27 cellular contexts compared by ENCODE assay signal in the genomic region with DNA sequence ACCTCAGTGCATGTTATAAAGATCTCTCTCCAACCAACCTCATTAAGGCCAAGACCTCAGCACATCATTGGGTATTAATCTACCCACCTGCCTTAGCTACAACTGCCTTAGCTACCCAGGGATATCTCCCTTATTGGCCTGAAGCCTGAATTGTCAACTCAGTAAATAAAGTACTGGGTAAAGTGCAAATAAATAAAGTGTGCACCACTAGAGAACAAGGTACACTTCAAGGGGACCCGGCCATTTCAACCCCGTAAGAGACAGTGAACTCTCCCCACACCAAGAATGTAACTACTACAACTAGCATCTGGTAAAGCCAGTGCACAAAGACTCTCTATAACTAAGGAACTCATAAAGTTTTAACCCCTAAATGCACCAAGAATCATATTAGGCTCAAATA.
DNase-seq lines count a peak whose midpoint lies in the region; ATAC-seq, FAIRE-seq and TF ChIP-seq lines count a peak whose summit lies in the region.
"Had no signal": no experiment of that assay in that cellular context is flagged by ENCODE, and none has a peak within 500 bp of the region (broad histone marks: within the 10 kb centered on the region; RNA-seq: fewer than 3 reads in every experiment).

No MANE protein-coding gene starts in this region.

- FAIRE-seq in A549 (lab: Jason Lieb, UNC) (peak; percentile 70), astrocyte (lab: Jason Lieb, UNC) (peak; percentile 80)
- FAIRE-seq: A204.1, GM12878, GM12892, GM18507 had no signal

- H3K4me2 ChIP-seq in A549 (no peak overlapping the region), astrocyte (ENCODE audit: low read length) (no peak overlapping the region)
- H3K4me2 ChIP-seq: BLaER1 had no signal

- TF ChIP-seq RAD21 in A549 (conservative IDR thresholded peaks at IDR 0.05 in 1 of 2, IDR thresholded peaks at IDR 0.05 in 1 of 2): no peak

- no peaks in the 10 kb centered on the region for H3K4me1 ChIP-seq in A549
- H3K4me1 ChIP-seq in astrocyte (ENCODE audit: insufficient read depth, low read length): no peaks in the 10 kb centered on the region
- H3K4me1 ChIP-seq in right lobe of liver: no peaks in the 10 kb centered on the region
- H3K4me1 ChIP-seq: BE2C, BLaER1 had no signal

- TF ChIP-seq EP300 in A549 (IDR thresholded peaks at IDR 0.05): no peak

- H2AFZ ChIP-seq in astrocyte (ENCODE audit: low read depth, low read length): no peak overlapping the region

- no peak overlapping the region for H3K4me3 Mint-ChIP-seq in astrocyte (ENCODE audit: unreplicated experiment)
- H3K4me3 Mint-ChIP-seq: CD14-positive monocyte; CD4-positive, alpha-beta memory T cell; CD4-positive, CD25-positive, alpha-beta regulatory T cell; CD8-positive, alpha-beta memory T cell had no signal

- no peak overlapping the region for H3K27ac ChIP-seq in A549
- no peak overlapping the region for H3K27ac ChIP-seq in astrocyte (ENCODE audit: low read depth, low read length)
- H3K27ac ChIP-seq in right lobe of liver: no peak overlapping the region
- H3K27ac ChIP-seq: BLaER1 had no signal

- intact Hi-C loops in right lobe of liver (cut with DNase I): no loop called here

- POLR2A ChIA-PET in A549 (lab: Yijun Ruan, JAX): no interaction called here

- H3K79me2 ChIP-seq in astrocyte (ENCODE audit: insufficient read depth, low read length): no peaks in the 10 kb centered on the region

- no peaks in the 10 kb centered on the region for H4K20me1 ChIP-seq in astrocyte (ENCODE audit: insufficient read depth, low read length)
- H4K20me1 ChIP-seq: BLaER1 had no signal

- H3K36me3 Mint-ChIP-seq in astrocyte (ENCODE audit: low read depth, unreplicated experiment): no peaks in the 10 kb centered on the region
- H3K36me3 Mint-ChIP-seq: CD14-positive monocyte; CD4-positive, alpha-beta memory T cell; CD4-positive, CD25-positive, alpha-beta regulatory T cell; CD8-positive, alpha-beta memory T cell had no signal

- H3K27me3 ChIP-seq in astrocyte (ENCODE audit: insufficient read depth, low read length) (no peaks in the 10 kb centered on the region), right lobe of liver (no peaks in the 10 kb centered on the region)
- H3K27me3 ChIP-seq: BE2C had no signal

- H3K4me1 Mint-ChIP-seq in astrocyte (ENCODE audit: low read depth, unreplicated experiment): no peaks in the 10 kb centered on the region
- H3K4me1 Mint-ChIP-seq: CD14-positive monocyte; CD4-positive, alpha-beta memory T cell; CD4-positive, CD25-positive, alpha-beta regulatory T cell; CD8-positive, alpha-beta memory T cell had no signal

- H3K27me3 Mint-ChIP-seq in astrocyte (ENCODE audit: low read depth, unreplicated experiment): no peaks in the 10 kb centered on the region
- H3K27me3 Mint-ChIP-seq: CD4-positive, alpha-beta memory T cell; CD4-positive, CD25-positive, alpha-beta regulatory T cell; CD8-positive, alpha-beta memory T cell had no signal

- CTCF ChIA-PET in A549 (lab: Yijun Ruan, JAX): no interaction called here

- DNase-seq in A549 (ENCODE audit: low read depth in 1 of 2, low spot score in 1 of 2) (no peak), DMS53 (lab: John Stamatoyannopoulos, UW) (peak; percentile 37), astrocyte (ENCODE audit: low read depth) (no peak), right lobe of liver (no peak), NCI-H748 (lab: John Stamatoyannopoulos, UW; ENCODE audit: unreplicated experiment) (no peak), NCI-H1694 treated with DMSO at 0.1 percent for 48 hours (lab: John Stamatoyannopoulos, UW) (no peak)
- DNase-seq: 8988T; AML-193; BE2C; C1 segment of cervical spinal cord; CD4-positive, alpha-beta memory T cell; CD4-positive, CD25-positive, alpha-beta regulatory T cell; CD8-positive, alpha-beta memory T cell; COR-L47; DMS 273 treated with DMSO at 0.1 percent for 48 hours; DMS153; DMS79; DND-41; EL; GDM1 had no signal

- TF ChIP-seq POLR2A in A549 (IDR thresholded peaks at IDR 0.05; ENCODE audit: low read length): no peak
- no peak for TF ChIP-seq POLR2A in right lobe of liver (IDR thresholded peaks at IDR 0.05)

- no peak for ATAC-seq in A549
- peak; percentile 42 to 76 (median 71) for ATAC-seq in right lobe of liver
- ATAC-seq in GM19328 (IDR thresholded peaks at IDR 0.05; ENCODE audit: unreplicated experiment): no peak
- ATAC-seq: GM12878 had no signal

- H3K9ac ChIP-seq in astrocyte (ENCODE audit: low read length): no peak overlapping the region
- H3K9ac ChIP-seq: BLaER1 had no signal

- H3K9me3 ChIP-seq in A549 (no peaks in the 10 kb centered on the region), astrocyte (ENCODE audit: insufficient read depth, low read depth, low read length) (no peaks in the 10 kb centered on the region), right lobe of liver (no peaks in the 10 kb centered on the region)
- H3K9me3 ChIP-seq: BE2C had no signal

- no peak for TF ChIP-seq CTCF in A549 (IDR thresholded peaks at IDR 0.05)
- no peak for TF ChIP-seq CTCF in astrocyte (IDR thresholded peaks at IDR 0.05; ENCODE audit: insufficient read depth, low read depth, low read length)
- no peak for TF ChIP-seq CTCF in right lobe of liver (IDR thresholded peaks at IDR 0.05)

- H3K36me3 ChIP-seq in astrocyte (ENCODE audit: insufficient read depth, low read length) (no peaks in the 10 kb centered on the region), right lobe of liver (no peaks in the 10 kb centered on the region)
- H3K36me3 ChIP-seq: BE2C, BLaER1 had no signal

- no peak overlapping the region for H3K4me3 ChIP-seq in A549
- no peak overlapping the region for H3K4me3 ChIP-seq in astrocyte (ENCODE audit: insufficient read depth, low read depth, low read length)
- no peak overlapping the region for H3K4me3 ChIP-seq in right lobe of liver
- H3K4me3 ChIP-seq: BLaER1, GM12878 had no signal

- H3K27ac Mint-ChIP-seq in astrocyte (ENCODE audit: unreplicated experiment): no peak overlapping the region
- H3K27ac Mint-ChIP-seq: CD14-positive monocyte; CD4-positive, alpha-beta memory T cell; CD4-positive, CD25-positive, alpha-beta regulatory T cell; CD8-positive, alpha-beta memory T cell had no signal

- H3K9me3 Mint-ChIP-seq in astrocyte (ENCODE audit: unreplicated experiment): no peaks in the 10 kb centered on the region

- 0% methylated on average over 2 of the region's 2 CpGs for WGBS in A549 (ENCODE audit: missing lambda C conversion rate)
- 30% methylated on average over 2 of the region's 2 CpGs for WGBS in right lobe of liver (ENCODE audit: insufficient coverage, low coverage, low lambda C conversion rate, missing lambda C conversion rate)

TF ChIP-seq in A549, 52 proteins besides CTCF, POLR2A, EP300 and RAD21:
- TF ChIP-seq, protein P1, sequence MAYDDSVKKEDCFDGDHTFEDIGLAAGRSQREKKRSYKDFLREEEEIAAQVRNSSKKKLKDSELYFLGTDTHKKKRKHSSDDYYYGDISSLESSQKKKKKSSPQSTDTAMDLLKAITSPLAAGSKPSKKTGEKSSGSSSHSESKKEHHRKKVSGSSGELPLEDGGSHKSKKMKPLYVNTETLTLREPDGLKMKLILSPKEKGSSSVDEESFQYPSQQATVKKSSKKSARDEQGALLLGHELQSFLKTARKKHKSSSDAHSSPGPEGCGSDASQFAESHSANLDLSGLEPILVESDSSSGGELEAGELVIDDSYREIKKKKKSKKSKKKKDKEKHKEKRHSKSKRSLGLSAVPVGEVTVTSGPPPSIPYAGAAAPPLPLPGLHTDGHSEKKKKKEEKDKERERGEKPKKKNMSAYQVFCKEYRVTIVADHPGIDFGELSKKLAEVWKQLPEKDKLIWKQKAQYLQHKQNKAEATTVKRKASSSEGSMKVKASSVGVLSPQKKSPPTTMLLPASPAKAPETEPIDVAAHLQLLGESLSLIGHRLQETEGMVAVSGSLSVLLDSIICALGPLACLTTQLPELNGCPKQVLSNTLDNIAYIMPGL (CRISPR knock-in tag; IDR thresholded peaks at IDR 0.05; ENCODE audit: borderline replicate concordance): no peak
- TF ChIP-seq, protein P2, sequence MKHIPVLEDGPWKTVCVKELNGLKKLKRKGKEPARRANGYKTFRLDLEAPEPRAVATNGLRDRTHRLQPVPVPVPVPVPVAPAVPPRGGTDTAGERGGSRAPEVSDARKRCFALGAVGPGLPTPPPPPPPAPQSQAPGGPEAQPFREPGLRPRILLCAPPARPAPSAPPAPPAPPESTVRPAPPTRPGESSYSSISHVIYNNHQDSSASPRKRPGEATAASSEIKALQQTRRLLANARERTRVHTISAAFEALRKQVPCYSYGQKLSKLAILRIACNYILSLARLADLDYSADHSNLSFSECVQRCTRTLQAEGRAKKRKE (CRISPR knock-in tag; IDR thresholded peaks at IDR 0.05; ENCODE audit: low read depth): no peak
- TF ChIP-seq HOXB13 (CRISPR knock-in tag; IDR thresholded peaks at IDR 0.05; ENCODE audit: low read depth): no peak
- TF ChIP-seq CEBPB (IDR thresholded peaks at IDR 0.05): no peak
- no peak for TF ChIP-seq SREBF2 (IDR thresholded peaks at IDR 0.05)

Comparison
In these comparisons a context has a peak if more than half of its experiments do, and no peak if none do; other contexts are left out.
1. ATAC-seq: peak in right lobe of liver (4 of 4); none in A549 (0 of 2) and GM19328 (single experiment).